In the genomic region with DNA sequence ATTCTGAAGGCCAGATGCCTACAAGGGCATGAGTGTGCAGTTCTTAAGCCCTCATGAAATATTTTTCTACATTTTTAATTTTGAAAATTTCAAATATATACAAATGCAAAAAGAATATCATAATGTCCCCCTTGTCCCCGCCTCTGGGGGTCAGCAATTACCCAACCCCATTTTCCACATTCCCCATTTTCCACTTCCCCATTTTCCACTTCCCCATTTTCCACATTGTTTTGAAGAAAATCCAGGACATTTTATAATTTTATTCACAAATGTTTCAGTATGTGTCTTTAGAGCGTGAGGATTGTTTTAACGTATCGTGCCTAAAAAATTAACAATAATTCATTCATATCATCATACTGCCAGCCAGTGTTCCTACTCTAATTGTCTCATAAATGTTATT, we compare ENCODE assay signal across 7 cellular contexts.
"Had no signal": no experiment of that assay in that cellular context is flagged by ENCODE, and none has a peak within 500 bp of the region (broad histone marks: within the 10 kb centered on the region; RNA-seq: fewer than 3 reads in every experiment).

No MANE protein-coding gene starts in this region.

- H2AFZ ChIP-seq: GM23338 had no signal

- FAIRE-seq: H1, H54, HTR-8/SVneo had no signal

- DNase-seq: H9, HCEC 1CT, KG1 had no signal

- H3K4me3 ChIP-seq: GM23338 had no signal

- H3K4me2 ChIP-seq: GM23338 had no signal

- ATAC-seq: GM23338 had no signal
